In the genomic region with DNA sequence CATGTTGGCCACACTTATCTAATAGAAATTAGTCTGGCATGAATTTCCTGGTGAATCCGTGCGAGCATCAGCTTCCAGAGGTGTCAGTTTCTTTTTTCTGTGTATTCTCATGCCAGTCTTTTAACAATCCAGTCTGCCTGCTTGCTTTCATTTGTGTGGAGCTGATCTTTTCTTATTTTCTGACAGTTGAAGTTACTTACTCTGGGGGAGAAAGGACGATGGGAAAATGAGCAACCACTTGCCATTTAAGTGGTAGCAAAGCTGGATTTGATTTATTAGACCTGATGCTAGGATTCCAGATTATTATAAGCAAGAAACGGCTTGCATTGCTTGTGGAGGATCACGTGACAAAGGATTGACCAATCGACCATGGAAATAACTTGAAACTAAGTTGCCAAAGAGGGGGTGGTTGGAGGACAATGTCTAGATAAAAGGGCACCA, we compare ENCODE assay signal across 17 cellular contexts. TPM values are rescaled to one million over a fixed set of nuclear protein-coding genes. Genes with fewer than 3 reads are reported as not detected.
A peak's percentile ranks its signal among the peaks of the same experiment; 100 is the strongest.
DNase-seq lines count a peak whose midpoint lies in the region; ATAC-seq and TF ChIP-seq lines count a peak whose summit lies in the region.
"Had no signal": no experiment of that assay in that cellular context is flagged by ENCODE, and none has a peak within 500 bp of the region (broad histone marks: within the 10 kb centered on the region; RNA-seq: fewer than 3 reads in every experiment).

No MANE protein-coding gene starts in this region.

- H3K27me3 ChIP-seq in mesenchymal stem cell (ENCODE audit: control insufficient read depth in 1 of 2, insufficient read depth in 1 of 2, low read length in 2 of 2): no peaks in the 10 kb centered on the region
- H3K27me3 ChIP-seq: body of pancreas, gastroesophageal sphincter had no signal

- peak overlapping the region; percentile 27 for H3K27ac ChIP-seq in mesenchymal stem cell (ENCODE audit: low read length, poor library complexity, severe bottlenecking)
- H3K27ac ChIP-seq: body of pancreas, gastroesophageal sphincter had no signal

- H3K14ac ChIP-seq in mesenchymal stem cell (ENCODE audit: low read length in 2 of 2): no peak overlapping the region

- WGBS in mesenchymal stem cell: 69% methylated on average over 6 of the region's 6 CpGs

- no peak for TF ChIP-seq CTCF in AG09309 (IDR thresholded peaks at IDR 0.05; ENCODE audit: control insufficient read depth, insufficient read depth, low read depth, low read length, missing control alignments)

- H2BK5ac ChIP-seq in mesenchymal stem cell (ENCODE audit: low read depth, low read length, poor library complexity, severe bottlenecking): no peak overlapping the region

- H2BK12ac ChIP-seq in mesenchymal stem cell (ENCODE audit: low read length in 2 of 2): no peak overlapping the region

- no peak overlapping the region for H2AFZ ChIP-seq in mesenchymal stem cell (ENCODE audit: low read depth, low read length)

- no peaks in the 10 kb centered on the region for H3K4me1 ChIP-seq in mesenchymal stem cell (ENCODE audit: control insufficient read depth, insufficient read depth, low read depth, low read length)
- H3K4me1 ChIP-seq: body of pancreas, gastroesophageal sphincter had no signal

- no peaks in the 10 kb centered on the region for H3K9me3 ChIP-seq in mesenchymal stem cell (ENCODE audit: control insufficient read depth, low read length)
- H3K9me3 ChIP-seq: body of pancreas, gastroesophageal sphincter had no signal

- H3K9ac ChIP-seq in mesenchymal stem cell (ENCODE audit: low read length): peak overlapping the region; percentile 62

- no peak overlapping the region for H4K8ac ChIP-seq in mesenchymal stem cell (ENCODE audit: low read length)

- no peak overlapping the region for H2BK120ac ChIP-seq in mesenchymal stem cell (ENCODE audit: low read depth, low read length)

- no peak overlapping the region for H3K23ac ChIP-seq in mesenchymal stem cell (ENCODE audit: low read length in 2 of 2)

- no peak overlapping the region for H2AK5ac ChIP-seq in mesenchymal stem cell (ENCODE audit: low read length, severe bottlenecking)

- H3K4ac ChIP-seq in mesenchymal stem cell (ENCODE audit: low read depth in 1 of 2, low read length in 2 of 2): no peak overlapping the region

- no peak overlapping the region for H4K91ac ChIP-seq in mesenchymal stem cell (ENCODE audit: low read length)

- no peaks in the 10 kb centered on the region for H3K36me3 ChIP-seq in mesenchymal stem cell (ENCODE audit: control insufficient read depth in 1 of 2, insufficient read depth in 2 of 2, low read depth in 1 of 2, low read length in 2 of 2)
- H3K36me3 ChIP-seq: gastroesophageal sphincter had no signal

- no peak overlapping the region for H3K4me2 ChIP-seq in mesenchymal stem cell (ENCODE audit: low read length, poor library complexity, severe bottlenecking)

- DNase-seq in AG09309 (ENCODE audit: low read depth): no peak
- peak; percentile 19 for DNase-seq in M059J (ENCODE audit: low read depth)
- DNase-seq in fibroblast of gingiva (ENCODE audit: low read depth): peak; percentile 74
- DNase-seq in mesenchymal stem cell: no peak
- no peak for DNase-seq in activated CD4-positive, alpha-beta T cell treated with anti-CD3 and anti-CD28 coated beads, Interleukin-2, amount 50 U/mL, for 48 hours
- no peak for DNase-seq in sciatic nerve (ENCODE audit: low spot score)
- no peak for DNase-seq in stimulated activated CD4-positive, alpha-beta T cell treated with anti-CD3 and anti-CD28 coated beads, Interleukin-1b, Interleukin-23, amount 100 ng/mL, for 48 hours
- DNase-seq: activated CD4-positive, CD25-positive, alpha-beta regulatory T cell treated with anti-CD3 and anti-CD28 coated beads, Interleukin-2, amount 50 U/mL, for 72 hours; activated naive CD4-positive, alpha-beta T cell treated with anti-CD3 and anti-CD28 coated beads for 36 hours; AML-193; body of pancreas; KG1; NCI-H345; nucleus accumbens; stimulated activated naive CD4-positive, alpha-beta T cell treated with Interleukin-2 at 50 U/mL for 16 hours had no signal

- no peaks in the 10 kb centered on the region for H3K79me1 ChIP-seq in mesenchymal stem cell (replicated peaks; ENCODE audit: low read length, poor library complexity, severe bottlenecking)

- H3K18ac ChIP-seq in mesenchymal stem cell (ENCODE audit: low read depth in 1 of 2, low read length in 2 of 2): no peak overlapping the region

- peak overlapping the region; percentile 10 for H3K4me3 ChIP-seq in AG09309 (ENCODE audit: control insufficient read depth, low read depth, low read length)
- H3K4me3 ChIP-seq in mesenchymal stem cell (ENCODE audit: insufficient read depth in 1 of 2, low read depth in 1 of 2, low read length in 2 of 2): peak overlapping the region in 1 of 2 experiments; percentile 58
- H3K4me3 ChIP-seq: body of pancreas, gastroesophageal sphincter had no signal

- ATAC-seq in sciatic nerve: no peak
- ATAC-seq in HG02623 (IDR thresholded peaks at IDR 0.05; ENCODE audit: unreplicated experiment): no peak
- ATAC-seq: body of pancreas, gastroesophageal sphincter had no signal

- intact Hi-C loops in sciatic nerve (cut with DNase I): no loop called here

- H2BK15ac ChIP-seq in mesenchymal stem cell (ENCODE audit: low read depth, poor library complexity, severe bottlenecking): no peak overlapping the region

RNA-seq across cellular contexts. Expression of gene APP, which starts 24.3 kb away (rescaled TPM):
- total RNA-seq in M059J (2014; rRNA removed; shearing (Covaris generic)): 278 and 401 TPM in 2 replicates
- 698 TPM for polyA plus RNA-seq in mesenchymal stem cell (2013, experiment 1 of 2)
- polyA plus RNA-seq in mesenchymal stem cell (2013, experiment 2 of 2): 694 TPM
- total RNA-seq in sciatic nerve: 497 TPM

Comparison
In these comparisons a context has a peak if more than half of its experiments do, and no peak if none do; other contexts are left out.
1. DNase-seq: peak in M059J (single experiment) and fibroblast of gingiva (single experiment); none in AG09309 (single experiment), mesenchymal stem cell (single experiment), activated CD4-positive, alpha-beta T cell treated with anti-CD3 and anti-CD28 coated beads, Interleukin-2, amount 50 U/mL, for 48 hours (0 of 2), sciatic nerve (single experiment) and stimulated activated CD4-positive, alpha-beta T cell treated with anti-CD3 and anti-CD28 coated beads, Interleukin-1b, Interleukin-23, amount 100 ng/mL, for 48 hours (single experiment).